In genomic region chr5:98360548-98360947, GRCh38 we compare ENCODE assay signal across 27 cellular contexts.
"Had no signal": no experiment of that assay in that cellular context is flagged by ENCODE, and none has a peak within 500 bp of the region (broad histone marks: within the 10 kb centered on the region; RNA-seq: fewer than 3 reads in every experiment).

No MANE protein-coding gene starts in this region.

- H3K27ac ChIP-seq: esophagus muscularis mucosa, foreskin keratinocyte, gastroesophageal sphincter, heart left ventricle, neural progenitor cell, psoas muscle, sigmoid colon, thyroid gland had no signal

- DNase-seq: caudate nucleus; cerebellar nuclear complex; effector CD8-positive, alpha-beta T cell; foreskin keratinocyte; heart left ventricle; hippocampal formation; kidney glomerular epithelial cell; left ventricle myocardium superior; midbrain; naive thymus-derived CD4-positive, alpha-beta T cell; nucleus accumbens; psoas muscle; sigmoid colon; stimulated activated CD4-positive, alpha-beta T cell treated with anti-CD3 and anti-CD28 coated beads, Interleukin-2, amount 100 ng/mL, for 24 hours; stimulated activated CD4-positive, alpha-beta T cell treated with anti-CD3 and anti-CD28 coated beads, Interleukin-4, amount 100 ng/mL, for 24 hours; stimulated activated naive B cell treated with anti-CD40 and anti-IgM and Interleukin-4, amounts not matched to agents 10 μg/mL and 1 μg/mL and 100 μg/mL, for 72 hours; stimulated activated naive CD8-positive, alpha-beta T cell treated with anti-CD3 and anti-CD28 coated beads, Interleukin-15, amount 100 ng/mL, for 72 hours; thyroid gland; trophoblast cell had no signal

- ATAC-seq: foreskin keratinocyte; gastroesophageal sphincter; heart left ventricle; left ventricle myocardium superior; naive thymus-derived CD4-positive, alpha-beta T cell; psoas muscle; right cardiac atrium; stimulated activated naive B cell treated with anti-CD40 and anti-IgM and Interleukin-4, amounts not matched to agents 10 μg/mL and 1 μg/mL and 100 μg/mL, for 72 hours; stimulated activated naive CD8-positive, alpha-beta T cell treated with anti-CD3 and anti-CD28 coated beads, Interleukin-15, amount 100 ng/mL, for 72 hours had no signal

- H3K4me1 Mint-ChIP-seq: memory B cell; naive thymus-derived CD4-positive, alpha-beta T cell; neural progenitor cell; stimulated activated naive B cell treated with anti-CD40 and anti-IgM and Interleukin-4, amounts not matched to agents 10 μg/mL and 1 μg/mL and 100 μg/mL, for 72 hours; stimulated activated naive CD8-positive, alpha-beta T cell treated with anti-CD3 and anti-CD28 coated beads, Interleukin-15, amount 100 ng/mL, for 72 hours had no signal

- H3K27me3 ChIP-seq: esophagus muscularis mucosa, foreskin keratinocyte, gastroesophageal sphincter, heart left ventricle, neural progenitor cell, sigmoid colon, thyroid gland had no signal

- H3K4me3 ChIP-seq: esophagus muscularis mucosa, gastroesophageal sphincter, heart left ventricle, lung, neural progenitor cell, psoas muscle, sigmoid colon, thyroid gland had no signal

- H3K36me3 ChIP-seq: esophagus muscularis mucosa, gastroesophageal sphincter, heart left ventricle, neural progenitor cell, sigmoid colon, thyroid gland had no signal

- H3K9me3 ChIP-seq: psoas muscle, thyroid gland had no signal

- H3K27ac Mint-ChIP-seq: dendritic cell treated with granulocyte-macrophage colony-stimulating factor and Interleukin-4, amounts not matched to agents 40 ng/mL and 50 ng/mL, for 4 days; memory B cell; naive thymus-derived CD4-positive, alpha-beta T cell; nephron; neural progenitor cell; stimulated activated naive B cell treated with anti-CD40 and anti-IgM and Interleukin-4, amounts not matched to agents 10 μg/mL and 1 μg/mL and 100 μg/mL, for 72 hours; stimulated activated naive CD8-positive, alpha-beta T cell treated with anti-CD3 and anti-CD28 coated beads, Interleukin-15, amount 100 ng/mL, for 72 hours had no signal

- H3K27me3 Mint-ChIP-seq: dendritic cell treated with granulocyte-macrophage colony-stimulating factor and Interleukin-4, amounts not matched to agents 40 ng/mL and 50 ng/mL, for 4 days; stimulated activated naive B cell treated with anti-CD40 and anti-IgM and Interleukin-4, amounts not matched to agents 10 μg/mL and 1 μg/mL and 100 μg/mL, for 72 hours; stimulated activated naive CD8-positive, alpha-beta T cell treated with anti-CD3 and anti-CD28 coated beads, Interleukin-15, amount 100 ng/mL, for 72 hours had no signal

- H3K36me3 Mint-ChIP-seq: memory B cell; naive thymus-derived CD4-positive, alpha-beta T cell; neural progenitor cell; stimulated activated naive B cell treated with anti-CD40 and anti-IgM and Interleukin-4, amounts not matched to agents 10 μg/mL and 1 μg/mL and 100 μg/mL, for 72 hours had no signal

- H3K4me3 Mint-ChIP-seq: dendritic cell treated with granulocyte-macrophage colony-stimulating factor and Interleukin-4, amounts not matched to agents 40 ng/mL and 50 ng/mL, for 4 days; memory B cell; naive thymus-derived CD4-positive, alpha-beta T cell; nephron; neural progenitor cell; stimulated activated naive B cell treated with anti-CD40 and anti-IgM and Interleukin-4, amounts not matched to agents 10 μg/mL and 1 μg/mL and 100 μg/mL, for 72 hours; stimulated activated naive CD8-positive, alpha-beta T cell treated with anti-CD3 and anti-CD28 coated beads, Interleukin-15, amount 100 ng/mL, for 72 hours had no signal

- H3K4me1 ChIP-seq: esophagus muscularis mucosa, foreskin keratinocyte, gastroesophageal sphincter, heart left ventricle, psoas muscle, sigmoid colon, thyroid gland had no signal
